In the genomic region with DNA sequence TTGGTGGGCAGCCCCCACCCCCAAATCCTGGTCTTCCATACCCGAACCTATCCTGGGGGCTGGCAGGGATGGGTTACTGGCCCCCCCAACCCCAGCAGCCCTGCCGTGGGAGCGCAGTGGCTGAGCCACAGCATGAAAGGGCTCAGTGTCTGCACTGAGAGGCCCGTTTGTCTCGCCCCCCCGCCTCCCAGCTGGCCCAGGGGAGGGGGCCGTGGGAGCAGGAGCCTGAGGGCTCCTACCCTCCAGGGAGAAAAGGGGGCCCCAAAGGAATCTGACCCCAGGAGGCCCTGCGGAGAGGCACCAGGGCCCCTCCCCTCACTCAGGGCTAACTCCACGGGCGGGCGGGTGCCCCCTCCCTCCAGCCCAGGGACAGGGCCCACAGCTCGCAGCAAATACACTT, we compare ENCODE assay signal across 18 cellular contexts. TPM values are rescaled to one million over a fixed set of nuclear protein-coding genes. Genes with fewer than 3 reads are reported as not detected.
DNase-seq lines count a peak whose midpoint lies in the region; ATAC-seq and TF ChIP-seq lines count a peak whose summit lies in the region.
"Had no signal": no experiment of that assay in that cellular context is flagged by ENCODE, and none has a peak within 500 bp of the region (broad histone marks: within the 10 kb centered on the region; RNA-seq: fewer than 3 reads in every experiment).

No MANE protein-coding gene starts in this region.

- no peak overlapping the region for H3K4me3 ChIP-seq in heart left ventricle
- peak overlapping the region in 2 of 4 donors; percentile 26 to 41 for H3K4me3 ChIP-seq in upper lobe of left lung
- H3K4me3 ChIP-seq: GM23248 had no signal

- no peak for TF ChIP-seq POLR2A in heart left ventricle (IDR thresholded peaks at IDR 0.05)
- no peak for TF ChIP-seq POLR2A in upper lobe of left lung (IDR thresholded peaks at IDR 0.05)

- H3K36me3 ChIP-seq in heart left ventricle (peaks cover 0 to 83% (median 47%) of the 10 kb centered on the region in 9 donors), upper lobe of left lung (peaks cover 0 to 73% (median 41%) of the 10 kb centered on the region in 4 donors)

- intact Hi-C loops in heart left ventricle (cut with DNase I) = no loop called here
- intact Hi-C loops in left ventricle myocardium superior (cut with micrococcal nuclease) = no loop called here

- TF ChIP-seq CTCF in heart left ventricle (IDR thresholded peaks at IDR 0.05) (no peak), upper lobe of left lung (IDR thresholded peaks at IDR 0.05) (no peak)

- H3K27ac ChIP-seq in heart left ventricle (peak overlapping the region in 11 of 12 donors; percentile 87 to 98 (median 93)), upper lobe of left lung (peak overlapping the region; percentile 80 to 94 (median 87))
- H3K27ac ChIP-seq: GM23248 had no signal

- peaks cover 3 to 75% (median 45%) of the 10 kb centered on the region in 12 donors for H3K4me1 ChIP-seq in heart left ventricle
- peaks cover 26 to 77% (median 43%) of the 10 kb centered on the region in 4 donors for H3K4me1 ChIP-seq in upper lobe of left lung

- H3K27me3 ChIP-seq in heart left ventricle (no peaks in the 10 kb centered on the region), upper lobe of left lung (no peaks in the 10 kb centered on the region)

- TF ChIP-seq EP300 in upper lobe of left lung (IDR thresholded peaks at IDR 0.05) = no peak

- no peak for ATAC-seq in heart left ventricle
- no peak for ATAC-seq in left ventricle myocardium superior
- ATAC-seq in upper lobe of left lung (ENCODE audit: low FRiP score in 2 of 2) = no peak
- ATAC-seq: activated CD8-positive, alpha-beta T cell treated with anti-CD3 and anti-CD28 coated beads for 36 hours; WTC11 had no signal

- DNase-seq in heart left ventricle = peak in 2 of 5 donors; percentile 15 to 26
- DNase-seq in left ventricle myocardium superior = no peak
- DNase-seq in hypothalamus (lab: John Stamatoyannopoulos, UW) = peak in 46 of 51 donors; percentile 20 to 93 (median 76)
- DNase-seq in putamen (ENCODE audit: low spot score) = peak; percentile 91
- DNase-seq in upper lobe of left lung = peak in 1 of 2 donors; percentile 59
- DNase-seq in activated CD8-positive, alpha-beta memory T cell treated with anti-CD3 and anti-CD28 coated beads for 24 hours = no peak
- no peak for DNase-seq in OCI-M2 (lab: John Stamatoyannopoulos, UW; ENCODE audit: unreplicated experiment)
- no peak for DNase-seq in stimulated activated CD4-positive, alpha-beta T cell treated with anti-CD3 and anti-CD28 coated beads, Interleukin-4, amount 100 ng/mL, for 4 hours
- DNase-seq: activated CD8-positive, alpha-beta T cell treated with anti-CD3 and anti-CD28 coated beads for 36 hours; activated T-cell treated with anti-CD3 and anti-CD28 coated beads, Interleukin-2, amount 50 U/mL, for 48 hours; foreskin fibroblast; GM23248; KBM-7; mesendoderm; NCI-H526 treated with DMSO at 0.1 percent for 48 hours; stimulated activated CD4-positive, alpha-beta T cell treated with anti-CD3 and anti-CD28 coated beads, Interleukin-4, amount 100 ng/mL, for 24 hours; stimulated activated CD8-positive, alpha-beta memory T cell treated with anti-CD3 and anti-CD28 coated beads, Interleukin-4, amount 100 ng/mL, for 48 hours had no signal

- 78 to 92% (median 83%) methylated on average over 5 to 12 of the region's 12 CpGs for WGBS in heart left ventricle, 4 donors
- WGBS in upper lobe of left lung, 2 donors = 51 to 74% methylated on average over 7 to 9 of the region's 12 CpGs

- no peaks in the 10 kb centered on the region for H3K9me3 ChIP-seq in heart left ventricle
- H3K9me3 ChIP-seq in upper lobe of left lung = no peaks in the 10 kb centered on the region

RNA-seq across cellular contexts. Expression of gene CASKIN2, which starts 7.6 kb away (rescaled TPM):
- total RNA-seq in heart left ventricle (10 to 100 TPM; 27.1 to 51.2 (median 39.3) TPM), left ventricle myocardium superior (36.6 TPM), upper lobe of left lung (100 to 1,000 TPM in 1 of 6 donors, 10 to 100 TPM in 5; 24.1 to 113 (median 48.5) TPM)
- polyA plus RNA-seq in heart left ventricle = 10 to 100 TPM; 19.5 to 23.2 TPM

RNA-seq across cellular contexts. Expression of gene TSEN54, which starts 8.6 kb away (rescaled TPM):
- total RNA-seq in heart left ventricle (10 to 100 TPM in 2 of 9 donors, 1 to 10 TPM in 7; 4.0 to 11.6 (median 7.1) TPM), left ventricle myocardium superior (8.3 TPM), upper lobe of left lung (100 to 1,000 TPM in 2 of 6 donors, 10 to 100 TPM in 4; 19.5 to 125 (median 31.3) TPM)
- 10 to 100 TPM in 1 of 2 donors, 1 to 10 TPM in 1; 9.4 to 12.4 TPM for polyA plus RNA-seq in heart left ventricle

RNA-seq across cellular contexts. Expression of gene LLGL2, which starts 17.8 kb away (rescaled TPM):
- total RNA-seq in heart left ventricle = 1 to 10 TPM; 1.8 to 5.9 (median 3.4) TPM
- polyA plus RNA-seq in heart left ventricle = 1 to 10 TPM; 6.6 to 8.1 TPM
- 5.1 TPM for total RNA-seq in left ventricle myocardium superior
- 100 to 1,000 TPM; 113 to 256 (median 175) TPM for total RNA-seq in upper lobe of left lung
- total RNA-seq: GM23248 had no signal
- polyA plus RNA-seq: GM23248 had no signal

RNA-seq across cellular contexts. Expression of gene TMEM94, which starts 51.3 kb away (rescaled TPM):
- total RNA-seq in heart left ventricle (100 to 1,000 TPM in 1 of 9 donors, 10 to 100 TPM in 8; 35.7 to 130 (median 52.7) TPM), left ventricle myocardium superior (56.8 TPM), upper lobe of left lung (100 to 1,000 TPM in 2 of 6 donors, 10 to 100 TPM in 4; 62.3 to 320 (median 90.5) TPM)
- 10 to 100 TPM; 34.1 to 35.0 TPM for polyA plus RNA-seq in heart left ventricle

Comparison
In these comparisons a context has a peak if more than half of its experiments do, and no peak if none do; other contexts are left out.
1. DNase-seq: peak in hypothalamus (46 of 51) and putamen (single experiment); none in left ventricle myocardium superior (single experiment), activated CD8-positive, alpha-beta memory T cell treated with anti-CD3 and anti-CD28 coated beads for 24 hours (single experiment), OCI-M2 (single experiment) and stimulated activated CD4-positive, alpha-beta T cell treated with anti-CD3 and anti-CD28 coated beads, Interleukin-4, amount 100 ng/mL, for 4 hours (0 of 2).
2. RNA of gene LLGL2, which starts 17.8 kb away (total RNA-seq): 113 to 256 TPM in upper lobe of left lung; 5.1 TPM in left ventricle myocardium superior (single experiment) and 1.8 to 5.9 TPM in heart left ventricle; every median in the first group is over 10 times any median in the second.